Comparison of ENCODE assay signal across 17 cellular contexts in genomic region chr9:14258840-14259239, GRCh38. TPM values are rescaled to one million over a fixed set of nuclear protein-coding genes. Genes with fewer than 3 reads are reported as not detected.
DNase-seq lines count a peak whose midpoint lies in the region; FAIRE-seq and TF ChIP-seq lines count a peak whose summit lies in the region.
"Had no signal": no experiment of that assay in that cellular context is flagged by ENCODE, and none has a peak within 500 bp of the region (broad histone marks: within the 10 kb centered on the region; RNA-seq: fewer than 3 reads in every experiment).

No MANE protein-coding gene starts in this region.

- intact Hi-C loops in breast epithelium (cut with DNase I; ENCODE audit: low total_unique reads), result no loop called here

- no peak overlapping the region for H3K4me3 ChIP-seq in breast epithelium
- H3K4me3 ChIP-seq in suprapubic skin, result no peak overlapping the region
- H3K4me3 ChIP-seq: right lobe of liver, SJSA1 had no signal

- TF ChIP-seq CTCF in breast epithelium (IDR thresholded peaks at IDR 0.05) (no peak), suprapubic skin (IDR thresholded peaks at IDR 0.05) (no peak), D721Med (IDR thresholded peaks at IDR 0.05; ENCODE audit: insufficient read depth, missing control alignments) (no peak)

- no peak for FAIRE-seq in D721Med (lab: Jason Lieb, UNC)
- FAIRE-seq: kidney had no signal

- H3K9me3 ChIP-seq in breast epithelium (no peaks in the 10 kb centered on the region), suprapubic skin (no peaks in the 10 kb centered on the region)
- H3K9me3 ChIP-seq: right lobe of liver, SJSA1 had no signal

- no peak for TF ChIP-seq EP300 in suprapubic skin (IDR thresholded peaks at IDR 0.05)

- no peaks in the 10 kb centered on the region for H3K27me3 ChIP-seq in breast epithelium
- no peaks in the 10 kb centered on the region for H3K27me3 ChIP-seq in suprapubic skin
- H3K27me3 ChIP-seq: right lobe of liver, SJSA1 had no signal

- H3K27ac ChIP-seq in breast epithelium, result peak overlapping the region; percentile 40 to 51
- peak overlapping the region; percentile 2 for H3K27ac ChIP-seq in suprapubic skin
- H3K27ac ChIP-seq: right lobe of liver, SJSA1 had no signal

- TF ChIP-seq POLR2A in breast epithelium (IDR thresholded peaks at IDR 0.05) (no peak), suprapubic skin (IDR thresholded peaks at IDR 0.05) (no peak)

- DNase-seq in NCI-H226 (peak; percentile 75), breast epithelium (ENCODE audit: low spot score in 2 of 2) (no peak), foreskin melanocyte (peak; percentile 73), suprapubic skin (ENCODE audit: low spot score in 2 of 2) (no peak), medulla oblongata (ENCODE audit: extremely low spot score) (no peak), D721Med (ENCODE audit: insufficient read length, low spot score) (no peak)
- no peak for DNase-seq in effector CD8-positive, alpha-beta T cell (lab: John Stamatoyannopoulos, UW)
- DNase-seq: activated CD4-positive, alpha-beta T cell treated with anti-CD3 and anti-CD28 coated beads, Interleukin-2, amount 10 ng/mL, durations not matched to agents 7 days and 5 days; activated naive CD4-positive, alpha-beta T cell; effector memory CD4-positive, alpha-beta T cell; H7; kidney; NCI-H1694 treated with DMSO at 0.1 percent for 48 hours; NCI-H446 treated with DMSO at 0.1 percent for 48 hours; right lobe of liver; stimulated activated CD4-positive, alpha-beta T cell treated with anti-CD3 and anti-CD28 coated beads, Interleukin-2, amount 100 ng/mL, for 48 hours had no signal

- no peaks in the 10 kb centered on the region for H3K36me3 ChIP-seq in breast epithelium
- H3K36me3 ChIP-seq in suprapubic skin, result no peaks in the 10 kb centered on the region
- H3K36me3 ChIP-seq: right lobe of liver, SJSA1 had no signal

- WGBS in suprapubic skin, result 23% methylated on average over 2 of the region's 2 CpGs

- H3K4me1 ChIP-seq in breast epithelium, result peaks cover 0 to 32% of the 10 kb centered on the region in 2 donors
- peaks cover 60% of the 10 kb centered on the region for H3K4me1 ChIP-seq in suprapubic skin
- H3K4me1 ChIP-seq: SJSA1 had no signal

RNA-seq across cellular contexts. Expression of gene NFIB, which starts 55.1 kb away (rescaled TPM):
- 100 to 1,000 TPM in 2 of 3 donors, 10 to 100 TPM in 1; 95.2 to 237 (median 105) TPM for total RNA-seq in breast epithelium
- total RNA-seq in suprapubic skin, result 100 to 1,000 TPM in 2 of 4 donors, 10 to 100 TPM in 2; 90.4 to 204 (median 112) TPM
- total RNA-seq: activated CD4-positive, alpha-beta T cell treated with anti-CD3 and anti-CD28 coated beads, Interleukin-2, amount 10 ng/mL, durations not matched to agents 7 days and 5 days had no signal

Comparison
In these comparisons a context has a peak if more than half of its experiments do, and no peak if none do; other contexts are left out.
1. DNase-seq: peak in NCI-H226 (single experiment) and foreskin melanocyte (single experiment); none in breast epithelium (0 of 2), suprapubic skin (0 of 2), effector CD8-positive, alpha-beta T cell (single experiment), medulla oblongata (single experiment) and D721Med (single experiment).